8 cellular contexts compared by ENCODE assay signal in genomic region chr11:117316197-117316961, GRCh38. TPM values are rescaled to one million over a fixed set of nuclear protein-coding genes. Genes with fewer than 3 reads are reported as not detected.
A peak's percentile ranks its signal among the peaks of the same experiment; 100 is the strongest.
DNase-seq lines count a peak whose midpoint lies in the region; ATAC-seq and TF ChIP-seq lines count a peak whose summit lies in the region.

BACE1 (minus strand) TSS chr11:117316256; CDS start chr11:117315795, 461 bp downstream.

- peaks cover 3% of the 10 kb centered on the region; the same call in 1 of the 2 replicates for H3K4me1 ChIP-seq in HUES64 (ENCODE audit: insufficient read depth, low read length)

- peak within 1 kb of the TSS; percentile 10; the same call in 1 of the 2 replicates for H3K9ac ChIP-seq in HUES64 (ENCODE audit: low read depth, low read length)

- peaks cover 5% of the 10 kb centered on the region for H3K27me3 ChIP-seq in HUES64 (ENCODE audit: insufficient read depth, low read length)

- in situ Hi-C loops in Caki2 (cut with HindIII; ENCODE audit: low pct_unique_long_range_greater_than_20kb, low sequenced_read_pairs) = no loop called here

- WGBS in HUES64 = 14% methylated on average over 29 of the region's 29 CpGs

- peaks cover under 1% of the 10 kb centered on the region for H3K27me3 Mint-ChIP-seq in brain

- H3K36me3 Mint-ChIP-seq in brain = no peaks in the 10 kb centered on the region

- no peaks in the 10 kb centered on the region for H3K36me3 ChIP-seq in HUES64 (ENCODE audit: insufficient read depth, low read length)

- no peaks in the 10 kb centered on the region for H3K9me3 ChIP-seq in HUES64 (ENCODE audit: insufficient read depth, low read depth, low read length)

- TF ChIP-seq CTCF in brain (conservative IDR thresholded peaks at IDR 0.05) = peak; percentile 45 to 57

- no peak for ATAC-seq in HG03469 (IDR thresholded peaks at IDR 0.05; ENCODE audit: unreplicated experiment)
- no peak for ATAC-seq in GM21619 (IDR thresholded peaks at IDR 0.05; ENCODE audit: unreplicated experiment)

- peak within 1 kb of the TSS; percentile 75 to 92 (median 88) for H3K27ac Mint-ChIP-seq in brain

- H3K4me3 Mint-ChIP-seq in brain = peak within 1 kb of the TSS; percentile 90 to 96 (median 90)

- no peak within 1 kb of the TSS for H3K27ac ChIP-seq in HUES64 (ENCODE audit: low read depth, low read length)

- peak within 1 kb of the TSS; percentile 61 for H3K4me3 ChIP-seq in HUES64 (ENCODE audit: low read length)

- DNase-seq in Caki2 (ENCODE audit: low read depth) (peak; percentile 67), hippocampal formation (lab: John Stamatoyannopoulos, UW) (peak; percentile 87 to 89), pons (ENCODE audit: low spot score) (peak; percentile 91)

- H3K9me3 Mint-ChIP-seq in brain = no peaks in the 10 kb centered on the region

- H3K4me1 Mint-ChIP-seq in brain = peaks cover 39% of the 10 kb centered on the region

TF ChIP-seq in PFSK-1, 5 proteins besides CTCF, POLR2A, EP300 and RAD21:
- TF ChIP-seq FOXP2 (optimal IDR thresholded peaks at IDR 0.05; ENCODE audit: borderline replicate concordance, extremely low read depth, extremely low read length, insufficient read depth) (peak; percentile 71), TAF1 (IDR thresholded peaks at IDR 0.05; ENCODE audit: borderline replicate concordance, insufficient read depth, low read length) (peak; percentile 80), REST (IDR thresholded peaks at IDR 0.05; ENCODE audit: insufficient read depth in 1 of 2, low read depth in 2 of 2, low read length in 2 of 2) (no peak), SIN3A (IDR thresholded peaks at IDR 0.05; ENCODE audit: borderline replicate concordance, insufficient read depth, low read length) (no peak), POLR2AphosphoS5 (IDR thresholded peaks at IDR 0.05; ENCODE audit: low read depth, low read length) (peak; percentile 79; the same call in 1 of the 2 replicates)
TF ChIP-seq in PFSK-1: peak in this region for 3.

RNA-seq across cellular contexts. Expression of gene BACE1, which starts in this region (rescaled TPM):
- 4.5 and 7.4 TPM in 2 replicates for total RNA-seq in Caki2 (2014; rRNA removed; shearing (Covaris generic); ENCODE audit: low replicate concordance)
- 7.2 TPM for polyA plus RNA-seq in HUES64 (2013, experiment 1 of 2)
- polyA plus RNA-seq in HUES64 (2013, experiment 2 of 2) = 13.1 TPM
- polyA plus RNA-seq in PFSK-1 (2012; ENCODE audit: insufficient read length, low read depth) = 62.7 TPM
- 90.0 TPM for polyA plus RNA-seq in brain (ENCODE audit: insufficient read depth, low read depth, low replicate concordance)
